In the genomic region with DNA sequence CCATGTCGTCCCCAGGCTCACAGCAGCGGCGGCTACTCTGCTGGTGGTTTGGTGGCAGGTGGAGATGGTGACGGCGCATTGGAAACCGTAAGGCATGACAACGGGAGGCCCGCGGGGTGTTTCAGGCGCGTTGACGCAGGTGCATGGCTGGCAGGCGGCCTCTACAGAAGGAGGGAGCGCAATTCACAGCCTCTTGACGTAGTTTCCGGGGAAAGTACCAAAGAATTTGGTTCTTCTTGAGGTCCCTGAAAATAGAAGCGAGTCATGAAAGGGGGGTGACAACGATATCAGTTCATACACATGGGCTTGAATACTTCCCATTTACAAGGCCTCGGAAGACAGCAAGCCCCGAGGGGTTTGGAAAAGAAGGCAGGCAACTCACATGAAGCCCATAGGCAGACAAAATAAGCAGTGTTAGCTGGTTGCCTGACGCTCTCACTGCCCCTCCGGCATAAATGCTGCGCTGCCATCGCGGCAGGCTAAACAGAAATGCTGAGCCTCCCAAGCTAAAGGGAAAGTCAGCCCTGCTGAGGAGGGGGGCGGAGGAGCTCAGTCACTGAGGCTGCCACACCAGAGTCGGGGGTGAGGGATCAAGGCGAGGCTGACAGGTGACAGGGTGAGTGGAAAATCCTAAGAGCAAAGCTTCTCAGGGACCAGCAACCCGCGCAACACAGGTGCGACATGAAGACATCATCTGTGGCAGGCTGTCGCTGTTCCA, we compare ENCODE assay signal across 8 cellular contexts. TPM values are rescaled to one million over a fixed set of nuclear protein-coding genes. Genes with fewer than 3 reads are reported as not detected.
DNase-seq lines count a peak whose midpoint lies in the region; ATAC-seq and TF ChIP-seq lines count a peak whose summit lies in the region.

No MANE protein-coding gene starts in this region.

- peak overlapping the region; percentile 25 for H3K27ac Mint-ChIP-seq in activated CD4-positive, alpha-beta T cell treated with anti-CD3 and anti-CD28 coated beads, Interleukin-2, amount 10 ng/mL, durations not matched to agents 7 days and 5 days

- no peaks in the 10 kb centered on the region for H3K9me3 Mint-ChIP-seq in activated CD4-positive, alpha-beta T cell treated with anti-CD3 and anti-CD28 coated beads, Interleukin-2, amount 10 ng/mL, durations not matched to agents 7 days and 5 days

- no peak overlapping the region for H3K27ac ChIP-seq in fibroblast of lung (ENCODE audit: insufficient read depth, low read length)

- peak overlapping the region; percentile 6 for H2AFZ ChIP-seq in fibroblast of lung (ENCODE audit: low read length)

- no peak overlapping the region for H3K9ac ChIP-seq in fibroblast of lung (ENCODE audit: insufficient read depth, low read length)

- H3K4me3 Mint-ChIP-seq in activated CD4-positive, alpha-beta T cell treated with anti-CD3 and anti-CD28 coated beads, Interleukin-2, amount 10 ng/mL, durations not matched to agents 7 days and 5 days: no peak overlapping the region

- no peak for TF ChIP-seq CTCF in fibroblast of lung (conservative IDR thresholded peaks at IDR 0.05 in 1 of 2, IDR thresholded peaks at IDR 0.05 in 1 of 2; ENCODE audit: low read depth in 1 of 2, low read length in 2 of 2)

- peaks cover 41% of the 10 kb centered on the region for H3K27me3 Mint-ChIP-seq in activated CD4-positive, alpha-beta T cell treated with anti-CD3 and anti-CD28 coated beads, Interleukin-2, amount 10 ng/mL, durations not matched to agents 7 days and 5 days

- H3K4me3 ChIP-seq in fibroblast of lung (replicated peaks in 1 of 4; ENCODE audit: control extremely low read depth in 1 of 4, insufficient read depth in 1 of 4, low read depth in 3 of 4, low read length in 4 of 4): peak overlapping the region in 2 of 4 experiments; percentile 25 to 54

- H3K4me1 ChIP-seq in fibroblast of lung (ENCODE audit: control insufficient read depth, extremely low read depth, insufficient read depth, low read length): peaks cover 2% of the 10 kb centered on the region

- POLR2A ChIA-PET in activated CD4-positive, alpha-beta T cell treated with anti-CD3 and anti-CD28 coated beads, Interleukin-2, amount 10 ng/mL, durations not matched to agents 7 days and 5 days (lab: Charles Lee): no interaction called here

- H3K27me3 ChIP-seq in fibroblast of lung (ENCODE audit: control insufficient read depth, insufficient read depth, low read length): peaks cover 3% of the 10 kb centered on the region

- H3K36me3 Mint-ChIP-seq in activated CD4-positive, alpha-beta T cell treated with anti-CD3 and anti-CD28 coated beads, Interleukin-2, amount 10 ng/mL, durations not matched to agents 7 days and 5 days (ENCODE audit: low read depth): no peaks in the 10 kb centered on the region

- CTCF ChIA-PET in activated CD4-positive, alpha-beta T cell treated with anti-CD3 and anti-CD28 coated beads, Interleukin-2, amount 10 ng/mL, durations not matched to agents 7 days and 5 days (lab: Charles Lee): interaction anchor here (1.0 kb wide), 1 partner anchor 162 kb away, joined by 3 read pairs; a partner anchor contains a TSS

- DNase-seq in activated CD4-positive, alpha-beta T cell treated with anti-CD3 and anti-CD28 coated beads, Interleukin-2, amount 10 ng/mL, durations not matched to agents 7 days and 5 days: peak; percentile 40
- peak in 1 of 2 donors; percentile 53 for DNase-seq in fibroblast of lung (ENCODE audit: low read depth in 2 of 2)
- DNase-seq in stimulated activated CD4-positive, alpha-beta T cell treated with anti-CD3 and anti-CD28 coated beads, Interleukin-2, amount 100 ng/mL, for 48 hours: peak; percentile 38 to 55
- no peak for DNase-seq in Kasumi-1 (lab: John Stamatoyannopoulos, UW)
- DNase-seq in SIG-M5 (lab: John Stamatoyannopoulos, UW): no peak
- no peak for DNase-seq in DMS79 (lab: John Stamatoyannopoulos, UW)

- H4K20me1 ChIP-seq in fibroblast of lung (ENCODE audit: control insufficient read depth, extremely low read depth, insufficient read depth, low read length): no peaks in the 10 kb centered on the region

- no peaks in the 10 kb centered on the region for H3K79me2 ChIP-seq in fibroblast of lung (ENCODE audit: control insufficient read depth, insufficient read depth, low read length)

- H3K4me1 Mint-ChIP-seq in activated CD4-positive, alpha-beta T cell treated with anti-CD3 and anti-CD28 coated beads, Interleukin-2, amount 10 ng/mL, durations not matched to agents 7 days and 5 days: peaks cover 12% of the 10 kb centered on the region

- no peaks in the 10 kb centered on the region for H3K9me3 ChIP-seq in fibroblast of lung (ENCODE audit: control insufficient read depth, insufficient read depth, low read depth, low read length)

- H3K36me3 ChIP-seq in fibroblast of lung (ENCODE audit: control insufficient read depth, insufficient read depth, low read length): no peaks in the 10 kb centered on the region

- ATAC-seq in GM19025 (IDR thresholded peaks at IDR 0.05; ENCODE audit: low read depth, unreplicated experiment): peak; percentile 98
- peak; percentile 97 for ATAC-seq in HG03045 (IDR thresholded peaks at IDR 0.05; ENCODE audit: unreplicated experiment)

- peak overlapping the region; percentile 63 for H3K4me2 ChIP-seq in fibroblast of lung (ENCODE audit: extremely low read depth, insufficient read depth, low read length)

RNA-seq across cellular contexts. Expression of a gene that starts 52.3 kb away (rescaled TPM):
- not detected for total RNA-seq in activated CD4-positive, alpha-beta T cell treated with anti-CD3 and anti-CD28 coated beads, Interleukin-2, amount 10 ng/mL, durations not matched to agents 7 days and 5 days
- total RNA-seq in fibroblast of lung: 20.8 and 50.3 TPM in 2 replicates
- polyA plus RNA-seq in fibroblast of lung: 8.7 and 14.2 TPM in 2 replicates
- 5.5 and 9.6 TPM in 2 replicates for polyA plus RNA-seq in fibroblast of lung (2012)
- 0.86 and 30.1 TPM in 2 replicates for polyA minus RNA-seq in fibroblast of lung (ENCODE audit: low replicate concordance)

Comparison
In these comparisons a context has a peak if more than half of its experiments do, and no peak if none do; other contexts are left out.
1. DNase-seq: peak in activated CD4-positive, alpha-beta T cell treated with anti-CD3 and anti-CD28 coated beads, Interleukin-2, amount 10 ng/mL, durations not matched to agents 7 days and 5 days (single experiment) and stimulated activated CD4-positive, alpha-beta T cell treated with anti-CD3 and anti-CD28 coated beads, Interleukin-2, amount 100 ng/mL, for 48 hours (2 of 2); none in Kasumi-1 (0 of 2), SIG-M5 (single experiment) and DMS79 (single experiment).
2. RNA of a gene that starts 52.3 kb away (total RNA-seq): 20.8 to 50.3 TPM in fibroblast of lung; not detected in activated CD4-positive, alpha-beta T cell treated with anti-CD3 and anti-CD28 coated beads, Interleukin-2, amount 10 ng/mL, durations not matched to agents 7 days and 5 days; every median in the first group is over 10 times any median in the second.